1 cellular context compared by ENCODE assay signal in the genomic region with DNA sequence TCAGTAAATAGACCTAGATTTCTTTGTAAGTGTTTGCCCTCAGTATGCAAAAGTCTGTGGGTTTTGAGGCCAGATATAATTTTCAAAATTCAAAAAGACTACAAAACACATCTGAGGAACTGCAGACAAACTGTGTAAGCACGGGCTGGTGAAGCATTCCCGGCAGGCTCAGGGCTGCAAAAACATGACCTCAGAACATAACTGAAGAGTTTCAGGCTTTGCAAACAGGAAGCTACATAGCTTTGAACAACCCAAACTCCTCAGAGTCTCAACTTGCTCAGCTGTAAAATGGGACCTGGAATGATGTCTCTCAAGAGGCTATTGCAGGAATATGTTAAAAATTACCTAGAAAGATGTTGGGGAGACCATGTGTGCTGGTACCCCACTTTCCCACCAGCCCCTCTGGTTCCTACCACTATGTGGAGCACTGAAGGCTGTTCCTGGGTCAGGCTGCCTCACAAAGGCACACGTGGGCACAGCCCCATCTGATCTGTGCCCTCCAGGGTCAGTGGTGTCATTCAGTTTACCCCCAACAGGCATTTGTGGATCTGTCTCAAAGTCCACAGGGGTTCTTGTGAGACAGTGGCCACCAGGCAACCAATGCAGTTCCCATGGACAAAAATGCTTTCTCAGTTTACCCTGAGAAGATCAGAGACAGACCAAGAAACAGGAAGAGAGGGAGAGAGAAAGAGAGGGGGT.
TF ChIP-seq lines count a peak whose summit lies in the region.

No MANE protein-coding gene starts in this region.

TF ChIP-seq in WTC11, 78 proteins besides CTCF, POLR2A, EP300 and RAD21 (continued from another document):
- TF ChIP-seq, protein P1, sequence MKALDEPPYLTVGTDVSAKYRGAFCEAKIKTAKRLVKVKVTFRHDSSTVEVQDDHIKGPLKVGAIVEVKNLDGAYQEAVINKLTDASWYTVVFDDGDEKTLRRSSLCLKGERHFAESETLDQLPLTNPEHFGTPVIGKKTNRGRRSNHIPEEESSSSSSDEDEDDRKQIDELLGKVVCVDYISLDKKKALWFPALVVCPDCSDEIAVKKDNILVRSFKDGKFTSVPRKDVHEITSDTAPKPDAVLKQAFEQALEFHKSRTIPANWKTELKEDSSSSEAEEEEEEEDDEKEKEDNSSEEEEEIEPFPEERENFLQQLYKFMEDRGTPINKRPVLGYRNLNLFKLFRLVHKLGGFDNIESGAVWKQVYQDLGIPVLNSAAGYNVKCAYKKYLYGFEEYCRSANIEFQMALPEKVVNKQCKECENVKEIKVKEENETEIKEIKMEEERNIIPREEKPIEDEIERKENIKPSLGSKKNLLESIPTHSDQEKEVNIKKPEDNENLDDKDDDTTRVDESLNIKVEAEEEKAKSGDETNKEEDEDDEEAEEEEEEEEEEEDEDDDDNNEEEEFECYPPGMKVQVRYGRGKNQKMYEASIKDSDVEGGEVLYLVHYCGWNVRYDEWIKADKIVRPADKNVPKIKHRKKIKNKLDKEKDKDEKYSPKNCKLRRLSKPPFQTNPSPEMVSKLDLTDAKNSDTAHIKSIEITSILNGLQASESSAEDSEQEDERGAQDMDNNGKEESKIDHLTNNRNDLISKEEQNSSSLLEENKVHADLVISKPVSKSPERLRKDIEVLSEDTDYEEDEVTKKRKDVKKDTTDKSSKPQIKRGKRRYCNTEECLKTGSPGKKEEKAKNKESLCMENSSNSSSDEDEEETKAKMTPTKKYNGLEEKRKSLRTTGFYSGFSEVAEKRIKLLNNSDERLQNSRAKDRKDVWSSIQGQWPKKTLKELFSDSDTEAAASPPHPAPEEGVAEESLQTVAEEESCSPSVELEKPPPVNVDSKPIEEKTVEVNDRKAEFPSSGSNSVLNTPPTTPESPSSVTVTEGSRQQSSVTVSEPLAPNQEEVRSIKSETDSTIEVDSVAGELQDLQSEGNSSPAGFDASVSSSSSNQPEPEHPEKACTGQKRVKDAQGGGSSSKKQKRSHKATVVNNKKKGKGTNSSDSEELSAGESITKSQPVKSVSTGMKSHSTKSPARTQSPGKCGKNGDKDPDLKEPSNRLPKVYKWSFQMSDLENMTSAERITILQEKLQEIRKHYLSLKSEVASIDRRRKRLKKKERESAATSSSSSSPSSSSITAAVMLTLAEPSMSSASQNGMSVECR (CRISPR knock-in tag; IDR thresholded peaks at IDR 0.05; ENCODE audit: borderline replicate concordance): no peak
- TF ChIP-seq HMGA2 (CRISPR knock-in tag; IDR thresholded peaks at IDR 0.05): no peak
- TF ChIP-seq CREM (CRISPR knock-in tag; IDR thresholded peaks at IDR 0.05): no peak
- TF ChIP-seq MYBL2 (CRISPR knock-in tag; IDR thresholded peaks at IDR 0.05): no peak
- no peak for TF ChIP-seq ZNF671 (CRISPR knock-in tag; IDR thresholded peaks at IDR 0.05)
